ENCODE assay signal across 9 cellular contexts in genomic region chr14:20989464-20989786, GRCh38. TPM values are rescaled to one million over a fixed set of nuclear protein-coding genes. Genes with fewer than 3 reads are reported as not detected.
A peak's percentile ranks its signal among the peaks of the same experiment; 100 is the strongest.
DNase-seq lines count a peak whose midpoint lies in the region; ATAC-seq and TF ChIP-seq lines count a peak whose summit lies in the region.
"Had no signal": no experiment of that assay in that cellular context is flagged by ENCODE, and none has a peak within 500 bp of the region (broad histone marks: within the 10 kb centered on the region; RNA-seq: fewer than 3 reads in every experiment).

No MANE protein-coding gene starts in this region.

- peaks cover 0 to 2% of the 10 kb centered on the region in 2 donors for H3K27me3 Mint-ChIP-seq in T-cell

- H3K4me1 Mint-ChIP-seq in T-cell, result peaks cover 29 to 31% (median 30%) of the 10 kb centered on the region in 3 donors

- no peak for ATAC-seq in GM18505 (IDR thresholded peaks at IDR 0.05; ENCODE audit: unreplicated experiment)
- ATAC-seq in T-cell (replicated peaks in 1 of 4), result no peak
- ATAC-seq in HG02870 (IDR thresholded peaks at IDR 0.05; ENCODE audit: unreplicated experiment), result no peak
- ATAC-seq in GM18868 (IDR thresholded peaks at IDR 0.05; ENCODE audit: unreplicated experiment), result no peak
- ATAC-seq in HG03378 (IDR thresholded peaks at IDR 0.05; ENCODE audit: unreplicated experiment), result no peak

- H3K9me3 Mint-ChIP-seq in T-cell, result no peaks in the 10 kb centered on the region

- CTCF ChIA-PET in T-cell (lab: Charles Lee), result interaction anchor here in 1 of 2 donors (1.4 kb wide), 1 partner anchor 18 kb away, joined by 8 read pairs; no protein-coding TSS in a partner anchor

- TF ChIP-seq CTCF in fibroblast of pulmonary artery (IDR thresholded peaks at IDR 0.05; ENCODE audit: low read length, missing control alignments), result no peak

- H3K36me3 Mint-ChIP-seq in T-cell, result peaks cover 17% of the 10 kb centered on the region

- peak; percentile 38 for TF ChIP-seq POLR2A in GM18505 (IDR thresholded peaks at IDR 0.05; ENCODE audit: borderline replicate concordance, extremely low read depth, insufficient read depth, insufficient read length)

- H3K4me3 Mint-ChIP-seq in T-cell, result peak overlapping the region; percentile 92 to 97 (median 95)

- POLR2A ChIA-PET in T-cell (lab: Charles Lee), result no interaction called here

- H3K27ac Mint-ChIP-seq in T-cell, result peak overlapping the region; percentile 92 to 93

- peak overlapping the region; percentile 45 for H3K4me3 ChIP-seq in fibroblast of pulmonary artery (replicated peaks; ENCODE audit: low read depth, low read length)
- H3K4me3 ChIP-seq in skeletal muscle cell (ENCODE audit: low read depth, low read length), result peak overlapping the region; percentile 96

- DNase-seq in T-cell, result no peak
- no peak for DNase-seq in fibroblast of pulmonary artery (ENCODE audit: low read depth)
- no peak for DNase-seq in skeletal muscle cell (ENCODE audit: low read depth)
- no peak for DNase-seq in cerebellum (ENCODE audit: low spot score)

RNA-seq across cellular contexts. Expression of gene METTL17, which starts 0.4 kb away (rescaled TPM):
- 100 to 1,000 TPM in 2 of 5 donors, 10 to 100 TPM in 3; 80.4 to 112 (median 99.0) TPM for total RNA-seq in T-cell
- total RNA-seq in cerebellum, result 42.2 TPM

RNA-seq across cellular contexts. Expression of gene SLC39A2, which starts 9.7 kb away (rescaled TPM):
- total RNA-seq in T-cell, result under 1 TPM in 1 of 5 donors, not detected in 4; 0.35 TPM
- not detected for total RNA-seq in cerebellum
- total RNA-seq: myocyte had no signal

RNA-seq across cellular contexts. Expression of gene RNASE2, which starts 34.1 kb away (rescaled TPM):
- not detected for total RNA-seq in T-cell
- not detected for total RNA-seq in cerebellum
- total RNA-seq: myocyte had no signal

RNA-seq across cellular contexts. Expression of gene NDRG2, which starts 35.4 kb away (rescaled TPM):
- total RNA-seq in T-cell (10 to 100 TPM; 26.1 to 28.2 (median 27.1) TPM), cerebellum (142 TPM)

RNA-seq across cellular contexts. Expression of gene TPPP2, which starts 40.6 kb away (rescaled TPM):
- not detected for total RNA-seq in T-cell
- total RNA-seq in cerebellum, result not detected
- total RNA-seq: myocyte had no signal
